ENCODE assay signal across 12 cellular contexts in genomic region chr5:55715519-55716078, GRCh38. TPM values are rescaled to one million over a fixed set of nuclear protein-coding genes. Genes with fewer than 3 reads are reported as not detected.
"Had no signal": no experiment of that assay in that cellular context is flagged by ENCODE, and none has a peak within 500 bp of the region (broad histone marks: within the 10 kb centered on the region; RNA-seq: fewer than 3 reads in every experiment).

No MANE protein-coding gene starts in this region.

- H2AFZ ChIP-seq: GM23248 had no signal

- H3K27ac Mint-ChIP-seq: GM23338, H9, HFFc6 had no signal

- H3K36me3 ChIP-seq: HAP-1 had no signal

- H3K4me2 ChIP-seq: GM23338 had no signal

- H3K4me3 ChIP-seq: GM23248, GM23338, HAP-1 had no signal

- DNase-seq: GM23248, GOT3, H7, H9, HCEC 1CT, HFFc6 had no signal

- H3K9me3 ChIP-seq: HAP-1 had no signal

- H3K4me3 Mint-ChIP-seq: GM23338, H9, HFFc6 had no signal

- H3K9ac ChIP-seq: GM23248 had no signal

- FAIRE-seq: H1, H54 had no signal

- H3K27ac ChIP-seq: GM23248 had no signal

- ATAC-seq: GM23338, HCT116 had no signal

RNA-seq across cellular contexts. Expression of gene DDX4, which starts 22.3 kb away (rescaled TPM):
- total RNA-seq: GM23248, H4, H7, H9, HFFc6 had no signal
- polyA plus RNA-seq: GM23248, GM23338, H1 had no signal
